Comparison of ENCODE assay signal across 9 cellular contexts in the genomic region with DNA sequence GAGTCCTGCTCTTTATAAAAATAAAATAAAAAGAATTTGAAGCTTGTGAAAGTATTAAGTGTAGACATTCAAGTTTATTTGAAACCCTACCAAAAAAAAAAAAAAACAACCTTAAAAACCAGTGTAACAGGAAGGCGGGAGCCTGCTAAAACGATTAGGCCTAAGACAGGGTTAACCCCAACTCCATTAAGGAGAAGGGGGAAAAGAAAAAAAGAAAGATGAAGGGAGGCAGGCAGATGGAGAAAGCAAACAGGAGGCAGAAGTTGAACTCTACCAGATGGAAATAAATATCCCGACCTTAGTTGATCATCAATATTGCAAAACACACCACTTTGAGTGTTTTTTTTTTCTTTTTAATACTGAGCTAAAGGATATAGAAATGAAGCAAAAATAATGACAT. TPM values are rescaled to one million over a fixed set of nuclear protein-coding genes. Genes with fewer than 3 reads are reported as not detected.
DNase-seq lines count a peak whose midpoint lies in the region; ATAC-seq, FAIRE-seq and TF ChIP-seq lines count a peak whose summit lies in the region.
"Had no signal": no experiment of that assay in that cellular context is flagged by ENCODE, and none has a peak within 500 bp of the region (broad histone marks: within the 10 kb centered on the region; RNA-seq: fewer than 3 reads in every experiment).

No MANE protein-coding gene starts in this region.

- H3K9me3 ChIP-seq in endodermal cell (ENCODE audit: control insufficient read depth, low read length) (no peaks in the 10 kb centered on the region), pancreas (no peaks in the 10 kb centered on the region)

- peak overlapping the region; percentile 92 for H3K4me3 Mint-ChIP-seq in endodermal cell

- peaks cover 26% of the 10 kb centered on the region for H3K4me1 Mint-ChIP-seq in endodermal cell

- ATAC-seq in pancreas (no peak), GM21526 (IDR thresholded peaks at IDR 0.05; ENCODE audit: low FRiP score, unreplicated experiment) (no peak), GM21360 (IDR thresholded peaks at IDR 0.05; ENCODE audit: unreplicated experiment) (no peak), HG03432 (IDR thresholded peaks at IDR 0.05; ENCODE audit: unreplicated experiment) (no peak), GM19035 (IDR thresholded peaks at IDR 0.05; ENCODE audit: unreplicated experiment) (no peak)

- no peaks in the 10 kb centered on the region for H3K27me3 Mint-ChIP-seq in endodermal cell (ENCODE audit: insufficient read depth)

- TF ChIP-seq CTCF in endodermal cell (conservative IDR thresholded peaks at IDR 0.05) (no peak), pancreas (IDR thresholded peaks at IDR 0.05) (no peak)

- FAIRE-seq in pancreas (lab: Jason Lieb, UNC), result no peak
- FAIRE-seq: colon had no signal

- H3K4me1 ChIP-seq in endodermal cell (ENCODE audit: control insufficient read depth, insufficient read depth, low read length), result peaks cover 4% of the 10 kb centered on the region
- H3K4me1 ChIP-seq in pancreas, result no peaks in the 10 kb centered on the region

- H3K27ac Mint-ChIP-seq in endodermal cell, result no peak overlapping the region

- peaks cover 19% of the 10 kb centered on the region for H3K36me3 Mint-ChIP-seq in endodermal cell (ENCODE audit: low read depth)

- peak overlapping the region; percentile 85 for H3K4me3 ChIP-seq in endodermal cell (ENCODE audit: low read length)
- H3K4me3 ChIP-seq in pancreas, result peak overlapping the region; percentile 32 to 100 (median 65)

- H3K27me3 ChIP-seq in endodermal cell (ENCODE audit: control insufficient read depth, insufficient read depth, low read length, poor library complexity, severe bottlenecking) (no peaks in the 10 kb centered on the region), pancreas (no peaks in the 10 kb centered on the region)

- no peak overlapping the region for H3K9ac ChIP-seq in endodermal cell (ENCODE audit: extremely low read depth, low read length, poor library complexity, severe bottlenecking)

- H3K36me3 ChIP-seq in endodermal cell (ENCODE audit: control insufficient read depth, insufficient read depth, low read length), result peaks cover 21% of the 10 kb centered on the region
- H3K36me3 ChIP-seq in pancreas, result peaks cover 0 to 17% (median 7%) of the 10 kb centered on the region in 3 donors

- H3K27ac ChIP-seq in endodermal cell (ENCODE audit: low read depth, low read length) (no peak overlapping the region), pancreas (peak overlapping the region in 2 of 4 donors; percentile 92 to 95)

- 31% methylated on average over 2 of the region's 3 CpGs; no CpG with 5 or more reads in 1 of the 2 experiments for WGBS in endodermal cell (ENCODE audit: insufficient coverage in 1 of 2, insufficient read length in 1 of 2), 2 experiments
- WGBS in pancreas, 2 donors, result 36% methylated on average over 3 of the region's 3 CpGs

- intact Hi-C loops in pancreas (cut with DNase I), result no loop called here

- no peaks in the 10 kb centered on the region for H3K9me3 Mint-ChIP-seq in endodermal cell

- peak; percentile 53 for DNase-seq in DMS79 treated with DMSO at 0.1 percent for 48 hours (lab: John Stamatoyannopoulos, UW)
- DNase-seq in NCI-H69 (lab: John Stamatoyannopoulos, UW), result peak; percentile 53
- no peak for DNase-seq in endodermal cell
- DNase-seq in pancreas, result no peak

RNA-seq across cellular contexts. Expression of gene BTG1, which starts 1.2 kb away (rescaled TPM):
- total RNA-seq in endodermal cell, result 10 to 100 TPM; 30.4 to 34.1 TPM
- polyA plus RNA-seq in endodermal cell (2013, experiment 1 of 2), result 81.7 TPM
- 69.9 TPM for polyA plus RNA-seq in endodermal cell (2013, experiment 2 of 2)
- total RNA-seq in pancreas, result 100 to 1,000 TPM; 103 to 183 (median 138) TPM
- polyA plus RNA-seq in pancreas, result 10 to 100 TPM; 29.0 to 48.3 TPM

Comparison
In these comparisons a context has a peak if more than half of its experiments do, and no peak if none do; other contexts are left out.
1. DNase-seq: peak in DMS79 treated with DMSO at 0.1 percent for 48 hours (single experiment) and NCI-H69 (single experiment); none in endodermal cell (single experiment) and pancreas (0 of 6).